Comparison of ENCODE assay signal across 1 cellular context in genomic region chr1:44707112-44707881, GRCh38.
TF ChIP-seq lines count a peak whose summit lies in the region.

No MANE protein-coding gene starts in this region.

TF ChIP-seq in SK-N-SH treated with all-trans-retinoic acid at 6 μM for 48 hours, 23 proteins besides CTCF, POLR2A, EP300 and RAD21 (continued from another document):
- no peak for TF ChIP-seq CREB5 (CRISPR knock-in tag; IDR thresholded peaks at IDR 0.05; ENCODE audit: low read depth)
